Comparison of ENCODE assay signal across 26 cellular contexts in genomic region chr2:197369946-197370325, GRCh38. TPM values are rescaled to one million over a fixed set of nuclear protein-coding genes. Genes with fewer than 3 reads are reported as not detected.
DNase-seq lines count a peak whose midpoint lies in the region; ATAC-seq and TF ChIP-seq lines count a peak whose summit lies in the region.
"Had no signal": no experiment of that assay in that cellular context is flagged by ENCODE, and none has a peak within 500 bp of the region (broad histone marks: within the 10 kb centered on the region; RNA-seq: fewer than 3 reads in every experiment).

No MANE protein-coding gene starts in this region.

- no peak for DNase-seq in activated naive CD8-positive, alpha-beta T cell treated with anti-CD3 and anti-CD28 coated beads for 36 hours
- no peak for DNase-seq in T-cell
- DNase-seq in hepatocyte (ENCODE audit: low spot score) = no peak
- DNase-seq in stimulated activated naive CD8-positive, alpha-beta T cell treated with anti-CD3 and anti-CD28 coated beads, Interleukin-15, amount 100 ng/mL, for 72 hours = no peak
- no peak for DNase-seq in heart left ventricle
- DNase-seq: cortex of kidney; DMS 273 treated with DMSO at 0.1 percent for 48 hours; HFFc6; islet precursor cell; NCI-H1105 treated with DMSO at 0.1 percent for 48 hours; NCI-H2081 treated with DMSO at 0.1 percent for 48 hours; NCI-H510A treated with DMSO at 0.1 percent for 48 hours; NK-92 treated with Interleukin-12 subunit alpha and Interleukin-12 subunit beta, amount 100 ng/mL, for 24 hours; ovary; stimulated activated CD4-positive, alpha-beta T cell treated with anti-CD3 and anti-CD28 coated beads, Interleukin-15, amount 100 ng/mL, for 24 hours had no signal

- H3K9me3 ChIP-seq in hepatocyte (ENCODE audit: low read depth) (no peaks in the 10 kb centered on the region), heart left ventricle (no peaks in the 10 kb centered on the region)
- H3K9me3 ChIP-seq: ovary, vagina had no signal

- H3K36me3 Mint-ChIP-seq in activated naive CD8-positive, alpha-beta T cell = no peaks in the 10 kb centered on the region
- no peaks in the 10 kb centered on the region for H3K36me3 Mint-ChIP-seq in activated naive CD8-positive, alpha-beta T cell treated with anti-CD3 and anti-CD28 coated beads for 36 hours
- H3K36me3 Mint-ChIP-seq in T-cell = no peaks in the 10 kb centered on the region
- H3K36me3 Mint-ChIP-seq: activated naive CD4-positive, alpha-beta T cell treated with anti-CD3 and anti-CD28 coated beads, Interleukin-2, amount 50 U/mL, for 72 hours had no signal

- no peaks in the 10 kb centered on the region for H3K9me3 Mint-ChIP-seq in activated naive CD8-positive, alpha-beta T cell (ENCODE audit: low read depth)
- H3K9me3 Mint-ChIP-seq in activated naive CD8-positive, alpha-beta T cell treated with anti-CD3 and anti-CD28 coated beads for 36 hours = no peaks in the 10 kb centered on the region
- H3K9me3 Mint-ChIP-seq in T-cell = no peaks in the 10 kb centered on the region
- H3K9me3 Mint-ChIP-seq in stimulated activated naive CD8-positive, alpha-beta T cell treated with anti-CD3 and anti-CD28 coated beads, Interleukin-15, amount 100 ng/mL, for 72 hours = no peaks in the 10 kb centered on the region
- H3K9me3 Mint-ChIP-seq: HFFc6 had no signal

- no peaks in the 10 kb centered on the region for H4K20me1 ChIP-seq in hepatocyte (ENCODE audit: insufficient read depth, poor library complexity, severe bottlenecking)

- peak overlapping the region; percentile 64 for H3K27ac Mint-ChIP-seq in activated naive CD8-positive, alpha-beta T cell
- H3K27ac Mint-ChIP-seq in activated naive CD8-positive, alpha-beta T cell treated with anti-CD3 and anti-CD28 coated beads for 36 hours = no peak overlapping the region
- peak overlapping the region; percentile 32 to 50 for H3K27ac Mint-ChIP-seq in T-cell
- peak overlapping the region in 1 of 2 donors; percentile 95 for H3K27ac Mint-ChIP-seq in stimulated activated naive CD8-positive, alpha-beta T cell treated with anti-CD3 and anti-CD28 coated beads, Interleukin-15, amount 100 ng/mL, for 72 hours
- H3K27ac Mint-ChIP-seq: HFFc6 had no signal

- H3K27me3 ChIP-seq in hepatocyte = no peaks in the 10 kb centered on the region
- no peaks in the 10 kb centered on the region for H3K27me3 ChIP-seq in heart left ventricle
- H3K27me3 ChIP-seq: ovary, vagina had no signal

- H3K36me3 ChIP-seq in hepatocyte (replicated peaks; ENCODE audit: insufficient read depth, low read depth) (no peaks in the 10 kb centered on the region), heart left ventricle (no peaks in the 10 kb centered on the region)
- H3K36me3 ChIP-seq: ovary, vagina had no signal

- WGBS in hepatocyte (ENCODE audit: low lambda C conversion rate, missing lambda C conversion rate) = 77% methylated on average over 5 of the region's 5 CpGs
- WGBS in heart left ventricle, 4 donors = 53 to 78% (median 69%) methylated on average over 5 of the region's 5 CpGs

- POLR2A ChIA-PET in T-cell (lab: Charles Lee) = interaction anchor here in 1 of 2 donors (0.7 kb wide), 1 partner anchor 20 kb away, joined by 3 read pairs; no protein-coding TSS in a partner anchor

- H3K79me2 ChIP-seq in hepatocyte = no peaks in the 10 kb centered on the region

- CTCF ChIA-PET in T-cell (lab: Charles Lee) = interaction anchor here in 1 of 2 donors (1.1 kb wide), 1 partner anchor 8 kb away, joined by 3 read pairs; no protein-coding TSS in a partner anchor

- H3K27ac ChIP-seq in hepatocyte (peak overlapping the region; percentile 33), heart left ventricle (no peak overlapping the region)
- H3K27ac ChIP-seq: C4-2B, KMS-11, ovary, SK-N-MC, vagina had no signal

- no peak overlapping the region for H2AFZ ChIP-seq in hepatocyte

- H3K27me3 Mint-ChIP-seq in activated naive CD8-positive, alpha-beta T cell = no peaks in the 10 kb centered on the region
- H3K27me3 Mint-ChIP-seq in activated naive CD8-positive, alpha-beta T cell treated with anti-CD3 and anti-CD28 coated beads for 36 hours = no peaks in the 10 kb centered on the region
- no peaks in the 10 kb centered on the region for H3K27me3 Mint-ChIP-seq in T-cell
- H3K27me3 Mint-ChIP-seq in stimulated activated naive CD8-positive, alpha-beta T cell treated with anti-CD3 and anti-CD28 coated beads, Interleukin-15, amount 100 ng/mL, for 72 hours = no peaks in the 10 kb centered on the region

- H3K9me2 ChIP-seq in hepatocyte (replicated peaks; ENCODE audit: insufficient read depth) = no peaks in the 10 kb centered on the region

- TF ChIP-seq CTCF in hepatocyte (IDR thresholded peaks at IDR 0.05; ENCODE audit: poor library complexity) = no peak
- no peak for TF ChIP-seq CTCF in heart left ventricle (IDR thresholded peaks at IDR 0.05)

- peak overlapping the region; percentile 33 for H3K4me3 Mint-ChIP-seq in activated naive CD8-positive, alpha-beta T cell
- no peak overlapping the region for H3K4me3 Mint-ChIP-seq in activated naive CD8-positive, alpha-beta T cell treated with anti-CD3 and anti-CD28 coated beads for 36 hours
- H3K4me3 Mint-ChIP-seq in T-cell = peak overlapping the region in 1 of 3 donors; percentile 37
- peak overlapping the region; percentile 46 to 56 for H3K4me3 Mint-ChIP-seq in stimulated activated naive CD8-positive, alpha-beta T cell treated with anti-CD3 and anti-CD28 coated beads, Interleukin-15, amount 100 ng/mL, for 72 hours
- H3K4me3 Mint-ChIP-seq: HFFc6 had no signal

- H3K4me1 ChIP-seq in hepatocyte (ENCODE audit: insufficient read depth) (no peaks in the 10 kb centered on the region), heart left ventricle (peaks cover 0 to 15% (median 0%) of the 10 kb centered on the region in 12 donors)

- no peak overlapping the region for H3K4me2 ChIP-seq in hepatocyte
- H3K4me2 ChIP-seq: KMS-11 had no signal

- peaks cover 20% of the 10 kb centered on the region for H3K4me1 Mint-ChIP-seq in activated naive CD8-positive, alpha-beta T cell (ENCODE audit: low read depth)
- H3K4me1 Mint-ChIP-seq in activated naive CD8-positive, alpha-beta T cell treated with anti-CD3 and anti-CD28 coated beads for 36 hours = peaks cover 20% of the 10 kb centered on the region
- peaks cover 14 to 20% (median 20%) of the 10 kb centered on the region in 3 donors for H3K4me1 Mint-ChIP-seq in T-cell
- H3K4me1 Mint-ChIP-seq in stimulated activated naive CD8-positive, alpha-beta T cell treated with anti-CD3 and anti-CD28 coated beads, Interleukin-15, amount 100 ng/mL, for 72 hours = peaks cover 26% of the 10 kb centered on the region

- ATAC-seq in T-cell (replicated peaks in 1 of 4) = peak in 1 of 4 experiments; percentile 19
- no peak for ATAC-seq in stimulated activated naive CD8-positive, alpha-beta T cell treated with anti-CD3 and anti-CD28 coated beads, Interleukin-15, amount 100 ng/mL, for 72 hours
- ATAC-seq in GM21576 (IDR thresholded peaks at IDR 0.05; ENCODE audit: unreplicated experiment) = no peak
- no peak for ATAC-seq in GM18870 (IDR thresholded peaks at IDR 0.05; ENCODE audit: unreplicated experiment)
- no peak for ATAC-seq in heart left ventricle
- ATAC-seq: activated CD4-positive, CD25-positive, alpha-beta regulatory T cell treated with anti-CD3 and anti-CD28 coated beads, Interleukin-2, amount 50 U/mL, for 24 hours; right cardiac atrium had no signal

- intact Hi-C loops in heart left ventricle (cut with DNase I) = loop anchor here in 3 of 10 donors (10.0 kb wide), 3 partner anchors 55 to 515 kb away; partner anchors contain the start of genes ANKRD44 (in 1 of the 3) and PGAP1 (in 1 of the 3)

- no peak overlapping the region for H3K4me3 ChIP-seq in hepatocyte
- no peak overlapping the region for H3K4me3 ChIP-seq in heart left ventricle
- H3K4me3 ChIP-seq: ovary, SK-N-MC, vagina had no signal

- no peak for TF ChIP-seq POLR2A in heart left ventricle (IDR thresholded peaks at IDR 0.05)

RNA-seq across cellular contexts. Expression of gene ANKRD44, which starts 59.4 kb away (rescaled TPM):
- total RNA-seq in activated naive CD8-positive, alpha-beta T cell treated with anti-CD3 and anti-CD28 coated beads for 36 hours = 100 to 1,000 TPM; 118 to 121 TPM
- 100 to 1,000 TPM; 225 to 333 (median 238) TPM for total RNA-seq in T-cell
- 5.9 and 7.5 TPM in 2 replicates for total RNA-seq in hepatocyte
- 1.7 and 9.1 TPM in 2 replicates for polyA plus RNA-seq in hepatocyte
- 10 to 100 TPM in 3 of 9 donors, 1 to 10 TPM in 6; 4.9 to 30.6 (median 8.6) TPM for total RNA-seq in heart left ventricle
- polyA plus RNA-seq in heart left ventricle = 1 to 10 TPM; 2.4 to 2.5 TPM
- total RNA-seq: G401 had no signal
